23 cellular contexts compared by ENCODE assay signal in genomic region chr5:127995556-127995955, GRCh38.
A peak's percentile ranks its signal among the peaks of the same experiment; 100 is the strongest.
DNase-seq lines count a peak whose midpoint lies in the region; ATAC-seq, FAIRE-seq and TF ChIP-seq lines count a peak whose summit lies in the region.
"Had no signal": no experiment of that assay in that cellular context is flagged by ENCODE, and none has a peak within 500 bp of the region (broad histone marks: within the 10 kb centered on the region; RNA-seq: fewer than 3 reads in every experiment).

No MANE protein-coding gene starts in this region.

- H3K9me3 Mint-ChIP-seq in astrocyte (ENCODE audit: unreplicated experiment) = peaks cover 4% of the 10 kb centered on the region
- H3K9me3 Mint-ChIP-seq: GM23338, IgD-negative memory B cell had no signal

- H3K4me2 ChIP-seq in astrocyte (ENCODE audit: low read length) = no peak overlapping the region
- H3K4me2 ChIP-seq: BLaER1 treated with 17β-estradiol and CSF1 and Interleukin-3, amounts not matched to agents 10 nM and 100 nM; GM23338 had no signal

- no peak overlapping the region for H3K4me3 Mint-ChIP-seq in astrocyte (ENCODE audit: unreplicated experiment)
- H3K4me3 Mint-ChIP-seq: CD8-positive, alpha-beta T cell; GM23338; IgD-negative memory B cell had no signal

- H3K4me3 ChIP-seq in astrocyte (ENCODE audit: insufficient read depth, low read depth, low read length) = no peak overlapping the region
- no peak overlapping the region for H3K4me3 ChIP-seq in skeletal muscle cell (ENCODE audit: low read depth, low read length)
- H3K4me3 ChIP-seq in kidney (ENCODE audit: low read length in 2 of 2) = no peak overlapping the region
- H3K4me3 ChIP-seq: BLaER1 treated with 17β-estradiol and CSF1 and Interleukin-3, amounts not matched to agents 10 nM and 100 nM; GM23338; MG63 had no signal

- H3K4me1 ChIP-seq in astrocyte (ENCODE audit: insufficient read depth, low read length) (peaks cover 8% of the 10 kb centered on the region), kidney (ENCODE audit: control insufficient read depth in 1 of 2, insufficient read depth in 1 of 2, low read depth in 1 of 2, low read length in 2 of 2) (no peaks in the 10 kb centered on the region)
- H3K4me1 ChIP-seq: BLaER1 treated with 17β-estradiol and CSF1 and Interleukin-3, amounts not matched to agents 10 nM and 100 nM had no signal

- H3K36me3 ChIP-seq in astrocyte (ENCODE audit: insufficient read depth, low read length) (no peaks in the 10 kb centered on the region), kidney (ENCODE audit: control insufficient read depth in 1 of 2, insufficient read depth in 2 of 2, low read length in 2 of 2) (no peaks in the 10 kb centered on the region)
- H3K36me3 ChIP-seq: MG63 had no signal

- no peaks in the 10 kb centered on the region for H3K27me3 ChIP-seq in astrocyte (ENCODE audit: insufficient read depth, low read length)
- H3K27me3 ChIP-seq: BLaER1 treated with 17β-estradiol and CSF1 and Interleukin-3, amounts not matched to agents 10 nM and 100 nM; MG63 had no signal

- no peaks in the 10 kb centered on the region for H3K79me2 ChIP-seq in astrocyte (ENCODE audit: insufficient read depth, low read length)

- peak overlapping the region; percentile 37 for H3K27ac Mint-ChIP-seq in astrocyte (ENCODE audit: unreplicated experiment)
- H3K27ac Mint-ChIP-seq: CD8-positive, alpha-beta T cell; GM23338; IgD-negative memory B cell had no signal

- no peaks in the 10 kb centered on the region for H3K36me3 Mint-ChIP-seq in astrocyte (ENCODE audit: low read depth, unreplicated experiment)

- TF ChIP-seq CTCF in astrocyte (IDR thresholded peaks at IDR 0.05; ENCODE audit: insufficient read depth, low read depth, low read length) (no peak), kidney (IDR thresholded peaks at IDR 0.05; ENCODE audit: borderline replicate concordance, extremely low read depth, insufficient read depth) (no peak)

- H3K27me3 Mint-ChIP-seq in astrocyte (ENCODE audit: low read depth, unreplicated experiment) = no peaks in the 10 kb centered on the region
- H3K27me3 Mint-ChIP-seq: IgD-negative memory B cell had no signal

- H4K20me1 ChIP-seq in astrocyte (ENCODE audit: insufficient read depth, low read length) = no peaks in the 10 kb centered on the region
- H4K20me1 ChIP-seq: BLaER1 treated with 17β-estradiol and CSF1 and Interleukin-3, amounts not matched to agents 10 nM and 100 nM had no signal

- FAIRE-seq in astrocyte (lab: Jason Lieb, UNC) (no peak), kidney (lab: Jason Lieb, UNC) (no peak)
- FAIRE-seq: A204.1, HTR-8/SVneo had no signal

- H3K9ac ChIP-seq in astrocyte (ENCODE audit: low read length) (no peak overlapping the region), kidney (ENCODE audit: low read length in 2 of 2) (no peak overlapping the region)
- H3K9ac ChIP-seq: BLaER1 treated with 17β-estradiol and CSF1 and Interleukin-3, amounts not matched to agents 10 nM and 100 nM had no signal

- H2AFZ ChIP-seq in astrocyte (ENCODE audit: low read depth, low read length) = no peak overlapping the region
- H2AFZ ChIP-seq: GM23338 had no signal

- no peak for ATAC-seq in left colon
- ATAC-seq: CD8-positive, alpha-beta T cell; GM23338; HCT116 had no signal

- intact Hi-C loops in left colon (cut with DNase I, micrococcal nuclease) = no loop called here
- intact Hi-C loops in kidney (cut with DNase I) = no loop called here

- H3K9me3 ChIP-seq in astrocyte (ENCODE audit: insufficient read depth, low read depth, low read length) = no peaks in the 10 kb centered on the region
- no peaks in the 10 kb centered on the region for H3K9me3 ChIP-seq in kidney (ENCODE audit: control insufficient read depth in 1 of 2, low read length in 2 of 2)
- H3K9me3 ChIP-seq: BLaER1 treated with 17β-estradiol and CSF1 and Interleukin-3, amounts not matched to agents 10 nM and 100 nM; MG63 had no signal

- H3K4me1 Mint-ChIP-seq in astrocyte (ENCODE audit: low read depth, unreplicated experiment) = peaks cover 3% of the 10 kb centered on the region
- H3K4me1 Mint-ChIP-seq: IgD-negative memory B cell had no signal

- DNase-seq in EL (peak; percentile 8), astrocyte (ENCODE audit: low read depth) (peak; percentile 63), fibroblast of peridontal ligament (ENCODE audit: extremely low read depth) (peak; percentile 13), skeletal muscle cell (ENCODE audit: low read depth) (peak; percentile 33), left colon (no peak), activated gamma-delta T cell (lab: John Stamatoyannopoulos, UW) (no peak), kidney (no peak)
- DNase-seq: Calu3; CD8-positive, alpha-beta T cell; Kasumi-1; MG63; NCI-H1092; NCI-H2081; NCI-H446 treated with DMSO at 0.1 percent for 48 hours; NCI-H69; NK-92 treated with Interleukin-12 subunit alpha and Interleukin-12 subunit beta, amount 100 ng/mL, for 24 hours; SHP77 treated with DMSO at 0.1 percent for 48 hours had no signal

- H3K27ac ChIP-seq in astrocyte (ENCODE audit: low read depth, low read length) (no peak overlapping the region), kidney (ENCODE audit: low read depth in 2 of 2, low read length in 2 of 2) (no peak overlapping the region)
- H3K27ac ChIP-seq: BLaER1 treated with 17β-estradiol and CSF1 and Interleukin-3, amounts not matched to agents 10 nM and 100 nM had no signal

Comparison
In these comparisons a context has a peak if more than half of its experiments do, and no peak if none do; other contexts are left out.
1. DNase-seq: peak in EL (single experiment), astrocyte (single experiment), fibroblast of peridontal ligament (single experiment) and skeletal muscle cell (single experiment); none in left colon (0 of 2), activated gamma-delta T cell (single experiment) and kidney (single experiment).